ENCODE assay signal across 15 cellular contexts in the genomic region with DNA sequence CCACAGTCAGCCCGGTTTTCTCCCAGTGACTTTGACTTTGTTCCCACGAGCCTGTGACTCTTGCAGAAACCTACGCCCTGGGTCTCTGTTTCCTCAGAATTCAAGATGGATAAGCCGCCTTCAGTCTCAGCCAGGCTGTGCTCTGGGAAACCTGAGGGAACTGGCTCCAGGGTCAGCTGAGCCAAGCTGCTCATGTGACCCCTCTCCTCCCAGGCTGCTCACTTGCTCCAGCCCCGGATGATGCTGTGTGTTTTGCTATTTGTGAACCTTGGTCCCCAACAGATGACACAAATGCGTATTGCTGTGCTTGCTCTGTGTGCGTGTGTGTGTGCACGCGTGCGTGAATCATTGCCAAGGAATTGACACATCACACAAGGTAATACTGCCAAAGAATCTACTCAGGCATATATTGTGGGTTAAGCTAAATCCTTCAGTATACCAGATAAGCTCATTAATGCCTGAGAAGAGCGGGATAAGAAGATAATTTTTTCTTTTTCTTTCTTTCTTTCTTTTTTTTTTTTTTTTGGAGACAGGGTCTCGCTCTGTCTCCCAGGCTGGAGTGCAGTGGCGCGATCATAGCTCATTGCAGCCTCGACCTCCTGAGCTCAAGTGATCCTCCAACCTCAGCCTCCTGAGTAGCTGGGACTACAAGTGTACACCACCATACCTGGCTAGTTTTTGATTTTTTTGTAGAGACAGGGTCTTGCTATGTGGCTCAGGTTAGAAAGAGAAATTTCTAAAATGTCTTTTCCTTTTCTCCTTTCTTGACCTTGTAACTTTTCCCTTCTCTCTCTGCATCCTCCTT. TPM values are rescaled to one million over a fixed set of nuclear protein-coding genes. Genes with fewer than 3 reads are reported as not detected.
DNase-seq lines count a peak whose midpoint lies in the region; ATAC-seq, FAIRE-seq and TF ChIP-seq lines count a peak whose summit lies in the region.
"Had no signal": no experiment of that assay in that cellular context is flagged by ENCODE, and none has a peak within 500 bp of the region (broad histone marks: within the 10 kb centered on the region; RNA-seq: fewer than 3 reads in every experiment).

No MANE protein-coding gene starts in this region.

- dilution Hi-C loops in mammary epithelial cell (cut with HindIII; ENCODE audit: low sequenced_read_pairs), result no loop called here

- POLR2A ChIA-PET in MCF 10A (lab: Yijun Ruan, JAX), result no interaction called here

- H3K27ac Mint-ChIP-seq in MCF 10A (ENCODE audit: low read depth, unreplicated experiment) (no peak overlapping the region), astrocyte (ENCODE audit: unreplicated experiment) (peak overlapping the region; percentile 94)
- H3K27ac Mint-ChIP-seq: activated CD4-positive, alpha-beta T cell treated with anti-CD3 and anti-CD28 coated beads, Interleukin-2, amount 10 ng/mL, durations not matched to agents 7 days and 5 days had no signal

- 88% methylated on average over 15 of the region's 15 CpGs for WGBS in mammary epithelial cell (ENCODE audit: low coverage, missing lambda C conversion rate)
- 87 to 94% (median 93%) methylated on average over 15 of the region's 15 CpGs for WGBS in spleen, 5 donors

- H3K4me1 ChIP-seq in mammary epithelial cell (ENCODE audit: insufficient read depth, low read length), result no peaks in the 10 kb centered on the region
- peaks cover 10% of the 10 kb centered on the region for H3K4me1 ChIP-seq in astrocyte (ENCODE audit: insufficient read depth, low read length)
- H3K4me1 ChIP-seq in spleen, result peaks cover 0 to 7% (median 0%) of the 10 kb centered on the region in 6 donors

- H2AFZ ChIP-seq in mammary epithelial cell (ENCODE audit: low read depth, low read length), result no peak overlapping the region
- H2AFZ ChIP-seq in astrocyte (ENCODE audit: low read depth, low read length), result peak overlapping the region; percentile 7

- H3K27me3 Mint-ChIP-seq in MCF 10A (ENCODE audit: insufficient read depth, unreplicated experiment), result peaks cover 23% of the 10 kb centered on the region
- H3K27me3 Mint-ChIP-seq in astrocyte (ENCODE audit: low read depth, unreplicated experiment), result peaks cover 2% of the 10 kb centered on the region

- TF ChIP-seq POLR2A in spleen (IDR thresholded peaks at IDR 0.05) (no peak), erythroblast (IDR thresholded peaks at IDR 0.05; ENCODE audit: low read length) (no peak)

- ATAC-seq in GM18861 (IDR thresholded peaks at IDR 0.05; ENCODE audit: unreplicated experiment), result no peak

- H4K20me1 ChIP-seq in mammary epithelial cell (ENCODE audit: insufficient read depth, low read length) (no peaks in the 10 kb centered on the region), astrocyte (ENCODE audit: insufficient read depth, low read length) (no peaks in the 10 kb centered on the region)

- H3K9me3 Mint-ChIP-seq in MCF 10A (ENCODE audit: unreplicated experiment) (no peaks in the 10 kb centered on the region), astrocyte (ENCODE audit: unreplicated experiment) (no peaks in the 10 kb centered on the region)
- H3K9me3 Mint-ChIP-seq: activated CD4-positive, alpha-beta T cell treated with anti-CD3 and anti-CD28 coated beads, Interleukin-2, amount 10 ng/mL, durations not matched to agents 7 days and 5 days had no signal

- TF ChIP-seq CTCF in MCF 10A (IDR thresholded peaks at IDR 0.05; ENCODE audit: unreplicated experiment), result no peak
- TF ChIP-seq CTCF in mammary epithelial cell (conservative IDR thresholded peaks at IDR 0.05 in 1 of 2, IDR thresholded peaks at IDR 0.05 in 1 of 2; ENCODE audit: extremely low read depth in 1 of 2, insufficient read depth in 1 of 2, low read depth in 1 of 2, low read length in 2 of 2), result no peak
- no peak for TF ChIP-seq CTCF in astrocyte (IDR thresholded peaks at IDR 0.05; ENCODE audit: insufficient read depth, low read depth, low read length)
- TF ChIP-seq CTCF in spleen (IDR thresholded peaks at IDR 0.05 in 8 of 11, conservative IDR thresholded peaks at IDR 0.05 in 3 of 11), result no peak

- H3K9ac ChIP-seq in mammary epithelial cell (ENCODE audit: insufficient read depth, low read length), result no peak overlapping the region
- peak overlapping the region; percentile 60 for H3K9ac ChIP-seq in astrocyte (ENCODE audit: low read length)

- in situ Hi-C loops in mammary epithelial cell (cut with MboI; ENCODE audit: low sequenced_read_pairs in 2 of 2), result no loop called here

- FAIRE-seq in astrocyte (lab: Jason Lieb, UNC), result no peak
- FAIRE-seq: HTR-8/SVneo had no signal

- H3K36me3 ChIP-seq in mammary epithelial cell (ENCODE audit: insufficient read depth, low read length) (no peaks in the 10 kb centered on the region), astrocyte (ENCODE audit: insufficient read depth, low read length) (no peaks in the 10 kb centered on the region), spleen (peaks cover 0 to 9% (median 0%) of the 10 kb centered on the region in 6 donors)

- H3K36me3 Mint-ChIP-seq in MCF 10A (ENCODE audit: insufficient read depth, unreplicated experiment) (no peaks in the 10 kb centered on the region), astrocyte (ENCODE audit: low read depth, unreplicated experiment) (no peaks in the 10 kb centered on the region)

- H3K4me3 ChIP-seq in mammary epithelial cell (replicated peaks in 1 of 3; ENCODE audit: insufficient read depth in 1 of 3, low read depth in 2 of 3, low read length in 3 of 3) (no peak overlapping the region), astrocyte (ENCODE audit: insufficient read depth, low read depth, low read length) (peak overlapping the region; percentile 45), spleen (no peak overlapping the region)
- H3K4me3 ChIP-seq: coronary artery had no signal

- H3K4me1 Mint-ChIP-seq in MCF 10A (ENCODE audit: insufficient read depth, unreplicated experiment), result no peaks in the 10 kb centered on the region
- H3K4me1 Mint-ChIP-seq in astrocyte (ENCODE audit: low read depth, unreplicated experiment), result peaks cover 26% of the 10 kb centered on the region
- H3K4me1 Mint-ChIP-seq: activated CD4-positive, alpha-beta T cell treated with anti-CD3 and anti-CD28 coated beads, Interleukin-2, amount 10 ng/mL, durations not matched to agents 7 days and 5 days had no signal

- H3K79me2 ChIP-seq in mammary epithelial cell (ENCODE audit: insufficient read depth, low read length) (no peaks in the 10 kb centered on the region), astrocyte (ENCODE audit: insufficient read depth, low read length) (peaks cover 8% of the 10 kb centered on the region)

- intact Hi-C loops in MCF 10A (cut with micrococcal nuclease) (no loop called here), mammary epithelial cell (cut with micrococcal nuclease) (no loop called here), spleen (cut with DNase I; ENCODE audit: low total_unique reads) (no loop called here)

- no peak overlapping the region for H3K4me2 ChIP-seq in mammary epithelial cell (ENCODE audit: insufficient read depth, low read depth, low read length)
- peak overlapping the region; percentile 75 for H3K4me2 ChIP-seq in astrocyte (ENCODE audit: low read length)

- no TSS peak for BruUV-seq in MCF 10A (replicated peaks; lab: Mats Ljungman, UMichigan)
- no TSS peak for BruUV-seq in mammary epithelial cell (replicated peaks; lab: Mats Ljungman, UMichigan)

- H3K9me3 ChIP-seq in mammary epithelial cell (replicated peaks; ENCODE audit: insufficient read depth, low read length) (no peaks in the 10 kb centered on the region), astrocyte (ENCODE audit: insufficient read depth, low read depth, low read length) (no peaks in the 10 kb centered on the region), spleen (no peaks in the 10 kb centered on the region)

- H3K4me3 Mint-ChIP-seq in MCF 10A (ENCODE audit: unreplicated experiment), result no peak overlapping the region
- no peak overlapping the region for H3K4me3 Mint-ChIP-seq in astrocyte (ENCODE audit: unreplicated experiment)
- H3K4me3 Mint-ChIP-seq: activated CD4-positive, alpha-beta T cell treated with anti-CD3 and anti-CD28 coated beads, Interleukin-2, amount 10 ng/mL, durations not matched to agents 7 days and 5 days had no signal

- CTCF ChIA-PET in MCF 10A (lab: Yijun Ruan, JAX) (interaction anchor here (0.7 to 2.2 kb wide), 7 partner anchors 11 to 233 kb away, joined by 3 to 10 read pairs (median 5); no protein-coding TSS in a partner anchor), mammary epithelial cell (lab: Charles Lee; ENCODE audit: low non-redundant PET) (no interaction called here)

- H3K27ac ChIP-seq in mammary epithelial cell (ENCODE audit: insufficient read depth, low read depth, low read length) (no peak overlapping the region), astrocyte (ENCODE audit: low read depth, low read length) (peak overlapping the region; percentile 84), spleen (peak overlapping the region in 5 of 8 donors; percentile 56 to 78 (median 70))
- H3K27ac ChIP-seq: coronary artery had no signal

- H3K27me3 ChIP-seq in mammary epithelial cell (ENCODE audit: insufficient read depth, low read length) (no peaks in the 10 kb centered on the region), astrocyte (ENCODE audit: insufficient read depth, low read length) (no peaks in the 10 kb centered on the region), spleen (replicated peaks in 1 of 7) (peaks cover 0 to 10% (median 0%) of the 10 kb centered on the region in 7 donors)

- DNase-seq in MCF 10A (ENCODE audit: unreplicated experiment) (peak; percentile 54), mammary epithelial cell (no peak), astrocyte (ENCODE audit: low read depth) (peak; percentile 47), islet precursor cell (peak; percentile 63), spleen (no peak), NCI-H187 treated with DMSO at 0.1 percent for 48 hours (lab: John Stamatoyannopoulos, UW) (no peak), erythroblast (lab: John Stamatoyannopoulos, UW) (no peak)
- DNase-seq: 8988T; activated CD4-positive, alpha-beta T cell treated with anti-CD3 and anti-CD28 coated beads, Interleukin-2, amount 10 ng/mL, durations not matched to agents 7 days and 5 days; activated naive CD4-positive, alpha-beta T cell; NCI-H1105 treated with DMSO at 0.1 percent for 48 hours; NCI-H69 had no signal

RNA-seq across cellular contexts. Expression of a gene that starts 29.2 kb away (rescaled TPM):
- total RNA-seq in MCF 10A (2022) (33.4 and 49.3 TPM in 2 replicates), mammary epithelial cell (10 to 100 TPM; 28.2 to 41.6 TPM), astrocyte (25.4 and 38.3 TPM in 2 replicates), spleen (10 to 100 TPM; 21.9 to 41.8 (median 26.7) TPM)
- polyA plus RNA-seq in mammary epithelial cell (58.2 TPM), spleen (10 to 100 TPM; 11.2 to 39.8 (median 17.6) TPM)
- 22.9 TPM for polyA minus RNA-seq in mammary epithelial cell

Comparison
In these comparisons a context has a peak if more than half of its experiments do, and no peak if none do; other contexts are left out.
1. DNase-seq: peak in MCF 10A (single experiment), astrocyte (single experiment) and islet precursor cell (single experiment); none in mammary epithelial cell (single experiment), spleen (single experiment), NCI-H187 treated with DMSO at 0.1 percent for 48 hours (single experiment) and erythroblast (0 of 2).